20 cellular contexts compared by ENCODE assay signal in the genomic region with DNA sequence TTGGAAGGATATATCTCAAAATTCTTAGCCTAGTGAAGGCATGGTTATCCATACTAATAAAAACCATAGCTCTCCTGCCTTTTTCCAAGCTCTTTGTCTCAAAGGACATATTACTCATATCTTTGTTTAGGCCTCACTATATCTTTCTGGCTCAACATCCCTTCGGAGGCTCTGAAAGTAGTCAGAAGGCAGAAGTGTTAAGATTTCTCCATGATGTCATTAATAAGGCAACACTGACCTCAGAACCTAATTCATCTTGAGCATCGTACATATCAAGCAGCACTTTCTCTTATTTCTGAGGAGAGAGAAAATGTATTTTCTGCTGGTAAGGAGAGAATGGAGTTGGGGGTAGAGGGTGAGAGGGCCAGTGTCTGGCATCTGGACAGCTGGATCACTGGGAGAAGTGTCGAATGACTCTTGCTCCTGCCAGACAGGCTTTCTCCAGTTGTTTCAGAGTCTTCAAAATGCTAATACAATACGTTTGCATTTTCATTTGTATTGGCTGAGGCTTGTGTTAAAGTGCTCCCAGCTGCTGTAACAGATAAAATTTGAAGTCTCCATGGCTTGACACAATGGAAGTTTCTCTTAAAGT.
A peak's percentile ranks its signal among the peaks of the same experiment; 100 is the strongest.
DNase-seq lines count a peak whose midpoint lies in the region; ATAC-seq, FAIRE-seq and TF ChIP-seq lines count a peak whose summit lies in the region.
"Had no signal": no experiment of that assay in that cellular context is flagged by ENCODE, and none has a peak within 500 bp of the region (broad histone marks: within the 10 kb centered on the region; RNA-seq: fewer than 3 reads in every experiment).

No MANE protein-coding gene starts in this region.

- no peaks in the 10 kb centered on the region for H3K9me3 Mint-ChIP-seq in nephron
- H3K9me3 Mint-ChIP-seq in activated CD8-positive, alpha-beta memory T cell treated with anti-CD3 and anti-CD28 coated beads, Interleukin-2, amount 10 ng/mL, durations not matched to agents 7 days and 5 days (ENCODE audit: low read depth), result no peaks in the 10 kb centered on the region
- H3K9me3 Mint-ChIP-seq: HFFc6 had no signal

- no peak overlapping the region for H3K27ac ChIP-seq in HEK293 (ENCODE audit: extremely low read depth, low read depth, low read length)
- no peak overlapping the region for H3K27ac ChIP-seq in pancreas
- H3K27ac ChIP-seq: A549, C4-2B, KMS-11 had no signal

- POLR2A ChIA-PET in HEK293 (lab: Yijun Ruan, JAX), result no interaction called here

- no peaks in the 10 kb centered on the region for H3K9me3 ChIP-seq in HEK293 (ENCODE audit: control insufficient read depth, insufficient read depth, low read depth, low read length)
- no peaks in the 10 kb centered on the region for H3K9me3 ChIP-seq in pancreas
- H3K9me3 ChIP-seq: A549 had no signal

- no peak for ATAC-seq in activated CD8-positive, alpha-beta memory T cell treated with anti-CD3 and anti-CD28 coated beads, Interleukin-2, amount 10 ng/mL, durations not matched to agents 7 days and 5 days
- no peak for ATAC-seq in pancreas
- ATAC-seq: A549, GM12878 had no signal

- H3K4me1 Mint-ChIP-seq in nephron, result peaks cover 34% of the 10 kb centered on the region
- no peaks in the 10 kb centered on the region for H3K4me1 Mint-ChIP-seq in activated CD8-positive, alpha-beta memory T cell treated with anti-CD3 and anti-CD28 coated beads, Interleukin-2, amount 10 ng/mL, durations not matched to agents 7 days and 5 days

- CTCF ChIA-PET in HEK293 (lab: Yijun Ruan, JAX), result no interaction called here
- CTCF ChIA-PET in activated CD8-positive, alpha-beta memory T cell treated with anti-CD3 and anti-CD28 coated beads, Interleukin-2, amount 10 ng/mL, durations not matched to agents 7 days and 5 days (lab: Charles Lee), result no interaction called here

- no peaks in the 10 kb centered on the region for H3K36me3 ChIP-seq in HEK293 (ENCODE audit: control insufficient read depth in 2 of 2, insufficient read depth in 1 of 2, low read length in 2 of 2)
- no peaks in the 10 kb centered on the region for H3K36me3 ChIP-seq in pancreas

- in situ Hi-C loops in astrocyte of the spinal cord (cut with HindIII; ENCODE audit: low sequenced_read_pairs), result no loop called here

- H3K36me3 Mint-ChIP-seq in nephron (ENCODE audit: low read depth), result no peaks in the 10 kb centered on the region
- H3K36me3 Mint-ChIP-seq in activated CD8-positive, alpha-beta memory T cell treated with anti-CD3 and anti-CD28 coated beads, Interleukin-2, amount 10 ng/mL, durations not matched to agents 7 days and 5 days, result no peaks in the 10 kb centered on the region

- peak overlapping the region; percentile 44 to 81 (median 77) for H3K27ac Mint-ChIP-seq in nephron
- no peak overlapping the region for H3K27ac Mint-ChIP-seq in activated CD8-positive, alpha-beta memory T cell treated with anti-CD3 and anti-CD28 coated beads, Interleukin-2, amount 10 ng/mL, durations not matched to agents 7 days and 5 days
- H3K27ac Mint-ChIP-seq: HFFc6 had no signal

- peak; percentile 24 for DNase-seq in astrocyte of the spinal cord (ENCODE audit: low read depth, low spot score)
- peak; percentile 16 for DNase-seq in fibroblast of the conjunctiva (ENCODE audit: low read depth)
- no peak for DNase-seq in effector CD4-positive, alpha-beta T cell
- DNase-seq in activated CD8-positive, alpha-beta memory T cell treated with anti-CD3 and anti-CD28 coated beads, Interleukin-2, amount 10 ng/mL, durations not matched to agents 7 days and 5 days, result no peak
- DNase-seq in pancreas, result no peak
- DNase-seq in NCI-H1694 (lab: John Stamatoyannopoulos, UW), result no peak
- DNase-seq: GDM1, HFFc6, NCI-H1048, NCI-H146, NCI-H2107, NCI-H226, NCI-H524 treated with DMSO at 0.1 percent for 48 hours had no signal

- no peak for FAIRE-seq in pancreas (lab: Jason Lieb, UNC)
- FAIRE-seq: A549, GM12878, H1 had no signal

- H3K27me3 Mint-ChIP-seq in nephron (ENCODE audit: low read depth), result peaks cover 5% of the 10 kb centered on the region
- no peaks in the 10 kb centered on the region for H3K27me3 Mint-ChIP-seq in activated CD8-positive, alpha-beta memory T cell treated with anti-CD3 and anti-CD28 coated beads, Interleukin-2, amount 10 ng/mL, durations not matched to agents 7 days and 5 days

- intact Hi-C loops in pancreas (cut with DNase I), result no loop called here

- TF ChIP-seq CTCF in HEK293 (tag by site-specific recombination; IDR thresholded peaks at IDR 0.05) (no peak), astrocyte of the spinal cord (IDR thresholded peaks at IDR 0.05; ENCODE audit: low read depth, low read length) (no peak), nephron (IDR thresholded peaks at IDR 0.05; ENCODE audit: unreplicated experiment in 3 of 3) (no peak), pancreas (IDR thresholded peaks at IDR 0.05) (no peak)

- WGBS in pancreas, 2 donors, result 73 to 74% methylated on average over 4 of the region's 4 CpGs

- H3K4me3 Mint-ChIP-seq in nephron, result peak overlapping the region in 1 of 3 experiments; percentile 7
- H3K4me3 Mint-ChIP-seq in activated CD8-positive, alpha-beta memory T cell treated with anti-CD3 and anti-CD28 coated beads, Interleukin-2, amount 10 ng/mL, durations not matched to agents 7 days and 5 days, result no peak overlapping the region
- H3K4me3 Mint-ChIP-seq: HFFc6 had no signal

- H3K4me3 ChIP-seq in HEK293 (ENCODE audit: low read depth, low read length) (no peak overlapping the region), astrocyte of the spinal cord (ENCODE audit: low read depth, low read length) (no peak overlapping the region), pancreas (no peak overlapping the region)
- H3K4me3 ChIP-seq: A549, GM12878 had no signal

- H3K4me1 ChIP-seq in HEK293 (ENCODE audit: control insufficient read depth, insufficient read depth, low read length) (no peaks in the 10 kb centered on the region), pancreas (no peaks in the 10 kb centered on the region)
- H3K4me1 ChIP-seq: A549 had no signal

- no peaks in the 10 kb centered on the region for H3K27me3 ChIP-seq in pancreas

TF ChIP-seq in HEK293, 187 proteins besides CTCF, POLR2A, EP300 and RAD21:
- TF ChIP-seq SP7 (tag by site-specific recombination; IDR thresholded peaks at IDR 0.05) (no peak), ZNF677 (tag by site-specific recombination; IDR thresholded peaks at IDR 0.05) (no peak)
- TF ChIP-seq, protein P1, sequence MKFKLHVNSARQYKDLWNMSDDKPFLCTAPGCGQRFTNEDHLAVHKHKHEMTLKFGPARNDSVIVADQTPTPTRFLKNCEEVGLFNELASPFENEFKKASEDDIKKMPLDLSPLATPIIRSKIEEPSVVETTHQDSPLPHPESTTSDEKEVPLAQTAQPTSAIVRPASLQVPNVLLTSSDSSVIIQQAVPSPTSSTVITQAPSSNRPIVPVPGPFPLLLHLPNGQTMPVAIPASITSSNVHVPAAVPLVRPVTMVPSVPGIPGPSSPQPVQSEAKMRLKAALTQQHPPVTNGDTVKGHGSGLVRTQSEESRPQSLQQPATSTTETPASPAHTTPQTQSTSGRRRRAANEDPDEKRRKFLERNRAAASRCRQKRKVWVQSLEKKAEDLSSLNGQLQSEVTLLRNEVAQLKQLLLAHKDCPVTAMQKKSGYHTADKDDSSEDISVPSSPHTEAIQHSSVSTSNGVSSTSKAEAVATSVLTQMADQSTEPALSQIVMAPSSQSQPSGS (tag by site-specific recombination; IDR thresholded peaks at IDR 0.05; ENCODE audit: low read depth), result 0 out of 2 replicates have a peak, but pooled peaks have one; percentile 44
- TF ChIP-seq, protein P2, sequence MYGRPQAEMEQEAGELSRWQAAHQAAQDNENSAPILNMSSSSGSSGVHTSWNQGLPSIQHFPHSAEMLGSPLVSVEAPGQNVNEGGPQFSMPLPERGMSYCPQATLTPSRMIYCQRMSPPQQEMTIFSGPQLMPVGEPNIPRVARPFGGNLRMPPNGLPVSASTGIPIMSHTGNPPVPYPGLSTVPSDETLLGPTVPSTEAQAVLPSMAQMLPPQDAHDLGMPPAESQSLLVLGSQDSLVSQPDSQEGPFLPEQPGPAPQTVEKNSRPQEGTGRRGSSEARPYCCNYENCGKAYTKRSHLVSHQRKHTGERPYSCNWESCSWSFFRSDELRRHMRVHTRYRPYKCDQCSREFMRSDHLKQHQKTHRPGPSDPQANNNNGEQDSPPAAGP (tag by site-specific recombination; IDR thresholded peaks at IDR 0.05), result no peak

Comparison
In these comparisons a context has a peak if more than half of its experiments do, and no peak if none do; other contexts are left out.
1. DNase-seq: peak in astrocyte of the spinal cord (single experiment) and fibroblast of the conjunctiva (single experiment); none in effector CD4-positive, alpha-beta T cell (single experiment), activated CD8-positive, alpha-beta memory T cell treated with anti-CD3 and anti-CD28 coated beads, Interleukin-2, amount 10 ng/mL, durations not matched to agents 7 days and 5 days (single experiment), pancreas (0 of 6) and NCI-H1694 (single experiment).